Comparison of ENCODE assay signal across 1 cellular context in the genomic region with DNA sequence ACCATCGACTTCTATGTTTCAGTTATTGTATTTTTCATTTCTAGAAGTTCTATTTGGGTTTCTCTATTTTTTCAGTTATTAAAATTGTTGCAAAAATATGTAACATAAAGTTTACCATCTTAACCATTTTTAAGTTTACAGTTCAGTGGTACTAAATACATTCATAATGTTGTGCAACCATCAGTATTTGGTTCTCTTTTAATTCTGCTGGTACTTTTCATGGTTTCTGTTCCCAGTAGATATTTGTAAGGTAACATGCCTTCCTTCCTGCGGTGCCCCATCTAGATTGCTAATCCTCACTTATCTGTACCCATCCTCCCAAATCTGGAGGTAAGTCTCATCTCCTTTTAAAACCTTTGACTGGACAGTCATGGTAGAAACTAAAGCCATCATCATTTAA.
TF ChIP-seq lines count a peak whose summit lies in the region.

No MANE protein-coding gene starts in this region.

TF ChIP-seq in GM23338, 12 proteins besides CTCF, POLR2A, EP300 and RAD21 (continued from another document):
- TF ChIP-seq, protein P1, sequence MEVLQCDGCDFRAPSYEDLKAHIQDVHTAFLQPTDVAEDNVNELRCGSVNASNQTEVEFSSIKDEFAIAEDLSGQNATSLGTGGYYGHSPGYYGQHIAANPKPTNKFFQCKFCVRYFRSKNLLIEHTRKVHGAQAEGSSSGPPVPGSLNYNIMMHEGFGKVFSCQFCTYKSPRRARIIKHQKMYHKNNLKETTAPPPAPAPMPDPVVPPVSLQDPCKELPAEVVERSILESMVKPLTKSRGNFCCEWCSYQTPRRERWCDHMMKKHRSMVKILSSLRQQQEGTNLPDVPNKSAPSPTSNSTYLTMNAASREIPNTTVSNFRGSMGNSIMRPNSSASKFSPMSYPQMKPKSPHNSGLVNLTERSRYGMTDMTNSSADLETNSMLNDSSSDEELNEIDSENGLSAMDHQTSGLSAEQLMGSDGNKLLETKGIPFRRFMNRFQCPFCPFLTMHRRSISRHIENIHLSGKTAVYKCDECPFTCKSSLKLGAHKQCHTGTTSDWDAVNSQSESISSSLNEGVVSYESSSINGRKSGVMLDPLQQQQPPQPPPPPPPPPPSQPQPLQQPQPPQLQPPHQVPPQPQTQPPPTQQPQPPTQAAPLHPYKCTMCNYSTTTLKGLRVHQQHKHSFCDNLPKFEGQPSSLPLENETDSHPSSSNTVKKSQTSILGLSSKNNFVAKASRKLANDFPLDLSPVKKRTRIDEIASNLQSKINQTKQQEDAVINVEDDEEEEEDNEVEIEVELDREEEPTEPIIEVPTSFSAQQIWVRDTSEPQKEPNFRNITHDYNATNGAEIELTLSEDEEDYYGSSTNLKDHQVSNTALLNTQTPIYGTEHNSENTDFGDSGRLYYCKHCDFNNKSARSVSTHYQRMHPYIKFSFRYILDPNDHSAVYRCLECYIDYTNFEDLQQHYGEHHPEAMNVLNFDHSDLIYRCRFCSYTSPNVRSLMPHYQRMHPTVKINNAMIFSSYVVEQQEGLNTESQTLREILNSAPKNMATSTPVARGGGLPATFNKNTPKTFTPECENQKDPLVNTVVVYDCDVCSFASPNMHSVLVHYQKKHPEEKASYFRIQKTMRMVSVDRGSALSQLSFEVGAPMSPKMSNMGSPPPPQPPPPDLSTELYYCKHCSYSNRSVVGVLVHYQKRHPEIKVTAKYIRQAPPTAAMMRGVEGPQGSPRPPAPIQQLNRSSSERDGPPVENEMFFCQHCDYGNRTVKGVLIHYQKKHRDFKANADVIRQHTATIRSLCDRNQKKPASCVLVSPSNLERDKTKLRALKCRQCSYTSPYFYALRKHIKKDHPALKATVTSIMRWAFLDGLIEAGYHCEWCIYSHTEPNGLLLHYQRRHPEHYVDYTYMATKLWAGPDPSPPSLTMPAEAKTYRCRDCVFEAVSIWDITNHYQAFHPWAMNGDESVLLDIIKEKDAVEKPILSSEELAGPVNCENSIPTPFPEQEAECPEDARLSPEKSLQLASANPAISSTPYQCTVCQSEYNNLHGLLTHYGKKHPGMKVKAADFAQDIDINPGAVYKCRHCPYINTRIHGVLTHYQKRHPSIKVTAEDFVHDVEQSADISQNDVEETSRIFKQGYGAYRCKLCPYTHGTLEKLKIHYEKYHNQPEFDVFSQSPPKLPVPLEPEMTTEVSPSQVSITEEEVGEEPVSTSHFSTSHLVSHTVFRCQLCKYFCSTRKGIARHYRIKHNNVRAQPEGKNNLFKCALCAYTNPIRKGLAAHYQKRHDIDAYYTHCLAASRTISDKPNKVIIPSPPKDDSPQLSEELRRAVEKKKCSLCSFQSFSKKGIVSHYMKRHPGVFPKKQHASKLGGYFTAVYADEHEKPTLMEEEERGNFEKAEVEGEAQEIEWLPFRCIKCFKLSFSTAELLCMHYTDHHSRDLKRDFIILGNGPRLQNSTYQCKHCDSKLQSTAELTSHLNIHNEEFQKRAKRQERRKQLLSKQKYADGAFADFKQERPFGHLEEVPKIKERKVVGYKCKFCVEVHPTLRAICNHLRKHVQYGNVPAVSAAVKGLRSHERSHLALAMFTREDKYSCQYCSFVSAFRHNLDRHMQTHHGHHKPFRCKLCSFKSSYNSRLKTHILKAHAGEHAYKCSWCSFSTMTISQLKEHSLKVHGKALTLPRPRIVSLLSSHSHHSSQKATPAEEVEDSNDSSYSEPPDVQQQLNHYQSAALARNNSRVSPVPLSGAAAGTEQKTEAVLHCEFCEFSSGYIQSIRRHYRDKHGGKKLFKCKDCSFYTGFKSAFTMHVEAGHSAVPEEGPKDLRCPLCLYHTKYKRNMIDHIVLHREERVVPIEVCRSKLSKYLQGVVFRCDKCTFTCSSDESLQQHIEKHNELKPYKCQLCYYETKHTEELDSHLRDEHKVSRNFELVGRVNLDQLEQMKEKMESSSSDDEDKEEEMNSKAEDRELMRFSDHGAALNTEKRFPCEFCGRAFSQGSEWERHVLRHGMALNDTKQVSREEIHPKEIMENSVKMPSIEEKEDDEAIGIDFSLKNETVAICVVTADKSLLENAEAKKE (CRISPR knock-in tag; IDR thresholded peaks at IDR 0.05): no peak
- TF ChIP-seq POLR2AphosphoS5 (IDR thresholded peaks at IDR 0.05; ENCODE audit: low read depth): no peak
